8 cellular contexts compared by ENCODE assay signal in the genomic region with DNA sequence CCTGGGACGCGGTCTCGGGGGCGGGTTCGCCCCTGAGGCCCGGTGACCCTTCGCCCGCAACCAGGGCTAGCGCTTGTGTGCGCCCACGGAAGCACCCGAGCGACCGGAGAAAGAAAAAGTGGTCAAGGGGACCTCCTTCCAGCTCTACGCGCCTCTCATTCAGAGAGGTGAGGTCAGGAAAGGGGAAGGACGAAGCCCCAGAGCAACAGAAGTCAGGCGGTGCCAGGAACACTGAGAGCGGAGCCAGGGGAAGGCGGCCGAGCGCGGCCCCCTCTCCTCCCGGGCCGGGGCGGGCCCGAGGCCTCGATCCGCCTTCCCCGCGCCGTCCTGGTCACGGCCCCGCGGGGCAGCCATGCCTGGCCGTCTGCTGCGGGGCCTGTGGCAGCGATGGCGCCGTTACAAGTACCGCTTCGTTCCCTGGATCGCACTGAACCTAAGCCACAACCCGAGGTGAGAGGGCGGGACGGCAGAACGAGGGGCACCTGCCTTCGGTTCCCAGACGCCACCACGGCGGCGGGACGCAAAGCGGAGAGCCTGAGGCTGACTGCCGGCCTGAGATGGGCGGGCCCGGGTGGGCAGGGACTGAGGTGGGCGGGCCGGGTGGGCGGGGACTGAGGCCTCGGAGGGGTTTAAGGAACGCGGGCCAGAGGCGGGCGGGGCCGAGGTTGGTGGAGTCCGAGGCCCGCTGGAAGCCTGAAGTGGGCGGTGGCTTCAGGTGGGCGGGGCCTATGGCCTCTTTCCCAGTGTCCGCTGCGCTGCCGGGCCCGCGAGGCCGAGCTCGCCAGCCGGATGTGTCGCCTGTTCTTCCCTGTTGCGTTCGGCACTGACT. TPM values are rescaled to one million over a fixed set of nuclear protein-coding genes. Genes with fewer than 3 reads are reported as not detected.
A peak's percentile ranks its signal among the peaks of the same experiment; 100 is the strongest.
DNase-seq lines count a peak whose midpoint lies in the region; ATAC-seq and TF ChIP-seq lines count a peak whose summit lies in the region.

TSS of gene SETD9 (plus strand) at position 303 of the 829 bp plus-strand sequence. CDS start at position 353, 50 bp downstream.

- peaks cover 21 to 23% of the 10 kb centered on the region in 2 donors for H3K4me1 Mint-ChIP-seq in natural killer cell

- H3K4me3 Mint-ChIP-seq in natural killer cell: peak within 1 kb of the TSS; percentile 99

- TF ChIP-seq CTCF in LNCaP clone FGC (IDR thresholded peaks at IDR 0.05; ENCODE audit: control insufficient read depth, extremely low read depth, insufficient read depth): no peak
- TF ChIP-seq CTCF in natural killer cell (IDR thresholded peaks at IDR 0.05): no peak

- no peaks in the 10 kb centered on the region for H3K27me3 Mint-ChIP-seq in natural killer cell (ENCODE audit: low read depth in 2 of 2)

- DNase-seq in EH (ENCODE audit: low read depth): peak; percentile 98
- peak; percentile 92 for DNase-seq in H4 (ENCODE audit: low spot score)
- DNase-seq in LNCaP clone FGC (ENCODE audit: low read depth): peak; percentile 81
- peak; percentile 100 for DNase-seq in RPMI8226
- DNase-seq in activated T-helper 9 cell treated with anti-CD3 and anti-CD28 coated beads, Interleukin-2, amount 50 U/mL, for 16 hours (ENCODE audit: low read depth): peak; percentile 86
- DNase-seq in fibroblast of peridontal ligament (ENCODE audit: extremely low read depth): peak; percentile 94
- DNase-seq in natural killer cell: peak; percentile 81
- DNase-seq in stimulated activated naive CD4-positive, alpha-beta T cell (lab: John Stamatoyannopoulos, UW): peak; percentile 62 to 91 (median 80)

- peak within 1 kb of the TSS; percentile 90 to 93 for H3K27ac Mint-ChIP-seq in natural killer cell

- intact Hi-C loops in natural killer cell (cut with micrococcal nuclease): loop anchor here (2.0 to 5.0 kb wide), 3 partner anchors 43 to 1553 kb away; partner anchors contain the start of genes MAP3K1, MIER3 and PLK2

- peak; percentile 82 to 92 (median 85) for ATAC-seq in natural killer cell

- H3K36me3 Mint-ChIP-seq in natural killer cell: no peaks in the 10 kb centered on the region

- H3K9me3 Mint-ChIP-seq in natural killer cell: no peaks in the 10 kb centered on the region

- peak within 1 kb of the TSS; percentile 60 for H3K4me3 ChIP-seq in LNCaP clone FGC (ENCODE audit: low read depth, low read length)

RNA-seq across cellular contexts. Expression of gene SETD9, which starts in this region (rescaled TPM):
- total RNA-seq in H4 (2014; rRNA removed; shearing (Covaris generic)): 24.5 and 29.1 TPM in 2 replicates
- total RNA-seq in natural killer cell: 1 to 10 TPM; 5.6 to 8.6 (median 6.0) TPM

Comparison
In these comparisons a context has a peak if more than half of its experiments do, and no peak if none do; other contexts are left out.
1. Peak in every context shown above with its lines: DNase-seq, ATAC-seq and H3K4me3 ChIP-seq.